ENCODE assay signal across 10 cellular contexts in the genomic region with DNA sequence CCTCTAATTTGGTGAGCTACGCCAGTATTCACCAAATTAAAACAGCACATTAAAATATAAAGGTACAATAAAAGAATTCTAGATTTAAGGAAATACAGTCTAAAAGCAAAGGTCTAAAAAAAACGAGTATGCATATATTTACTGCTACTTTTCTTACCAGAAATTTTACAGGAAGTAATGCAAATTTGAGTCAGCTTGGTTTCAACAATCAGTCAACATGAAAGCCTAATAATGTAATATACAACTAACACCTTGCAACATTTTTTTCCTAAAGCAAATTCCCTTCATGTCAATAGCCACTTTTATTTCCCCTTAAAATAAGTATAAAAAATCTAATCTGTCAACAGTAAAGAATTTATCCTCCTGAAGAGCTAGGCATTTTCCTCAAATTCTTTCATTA. TPM values are rescaled to one million over a fixed set of nuclear protein-coding genes. Genes with fewer than 3 reads are reported as not detected.
DNase-seq lines count a peak whose midpoint lies in the region; ATAC-seq lines count a peak whose summit lies in the region.
"Had no signal": no experiment of that assay in that cellular context is flagged by ENCODE, and none has a peak within 500 bp of the region (broad histone marks: within the 10 kb centered on the region; RNA-seq: fewer than 3 reads in every experiment).

No MANE protein-coding gene starts in this region.

- no peak overlapping the region for H3K18ac ChIP-seq in mesendoderm (ENCODE audit: low read length)

- peaks cover 68% of the 10 kb centered on the region for H3K79me2 ChIP-seq in mesendoderm (ENCODE audit: control insufficient read depth, insufficient read depth, low read length)

- no peak overlapping the region for H3K4ac ChIP-seq in mesendoderm (ENCODE audit: low read depth, low read length)

- no peak for ATAC-seq in activated naive CD8-positive, alpha-beta T cell treated with anti-CD3 and anti-CD28 coated beads, Interleukin-2, amount 10 ng/mL, durations not matched to agents 7 days and 5 days (ENCODE audit: low read depth)
- ATAC-seq in HG03045 (IDR thresholded peaks at IDR 0.05; ENCODE audit: unreplicated experiment), result no peak

- no peak overlapping the region for H2AK5ac ChIP-seq in mesendoderm (ENCODE audit: low read length)

- H3K4me3 Mint-ChIP-seq in CD8-positive, alpha-beta memory T cell, result peak overlapping the region; percentile 67 to 93 (median 78)
- H3K4me3 Mint-ChIP-seq in activated naive CD8-positive, alpha-beta T cell treated with anti-CD3 and anti-CD28 coated beads, Interleukin-2, amount 10 ng/mL, durations not matched to agents 7 days and 5 days, result peak overlapping the region; percentile 74

- CTCF ChIA-PET in CD8-positive, alpha-beta memory T cell (lab: Charles Lee), result interaction anchor here (0.8 to 3.2 kb wide), 6 partner anchors 9 to 45 kb away, joined by 3 to 19 read pairs (median 13); a partner anchor contains a TSS

- WGBS in mesendoderm (ENCODE audit: extremely low coverage, insufficient coverage, low lambda C conversion rate), result no CpG with 5 or more reads among the region's 2 CpGs

- H3K36me3 ChIP-seq in CD8-positive, alpha-beta memory T cell (ENCODE audit: insufficient read depth, low read length), result no peaks in the 10 kb centered on the region
- H3K36me3 ChIP-seq in KOPT-K1 (ENCODE audit: insufficient read depth, low read length) (peaks cover 65% of the 10 kb centered on the region), skeletal muscle tissue (ENCODE audit: control insufficient read depth in 3 of 3, insufficient read depth in 3 of 3, low read length in 3 of 3) (no peaks in the 10 kb centered on the region), mesendoderm (ENCODE audit: control insufficient read depth, insufficient read depth, low read length) (no peaks in the 10 kb centered on the region)
- H3K36me3 ChIP-seq: suprapubic skin had no signal

- POLR2A ChIA-PET in CD8-positive, alpha-beta memory T cell (lab: Charles Lee), result interaction anchor here (0.8 to 1.8 kb wide), 5 partner anchors 9 to 36 kb away, joined by 4 to 12 read pairs (median 8); no protein-coding TSS in a partner anchor
- POLR2A ChIA-PET in activated naive CD8-positive, alpha-beta T cell treated with anti-CD3 and anti-CD28 coated beads, Interleukin-2, amount 10 ng/mL, durations not matched to agents 7 days and 5 days (lab: Charles Lee), result interaction anchor here (0.7 to 3.9 kb wide), 10 partner anchors 9 to 100 kb away, joined by 3 to 41 read pairs (median 6); a partner anchor contains a TSS

- H3K4me3 ChIP-seq in CD8-positive, alpha-beta memory T cell (ENCODE audit: low read length), result peak overlapping the region; percentile 37
- no peak overlapping the region for H3K4me3 ChIP-seq in skeletal muscle tissue (ENCODE audit: low read length in 3 of 3)
- H3K4me3 ChIP-seq in mesendoderm (ENCODE audit: low read length), result no peak overlapping the region
- H3K4me3 ChIP-seq: suprapubic skin had no signal

- no peak overlapping the region for H4K5ac ChIP-seq in mesendoderm (ENCODE audit: low read length)

- no peaks in the 10 kb centered on the region for H3K9me3 ChIP-seq in CD8-positive, alpha-beta memory T cell (ENCODE audit: low read length)
- H3K9me3 ChIP-seq in KOPT-K1 (ENCODE audit: insufficient read depth, low read length, poor library complexity, severe bottlenecking) (no peaks in the 10 kb centered on the region), skeletal muscle tissue (ENCODE audit: control insufficient read depth in 3 of 3, low read length in 3 of 3) (no peaks in the 10 kb centered on the region)
- H3K9me3 ChIP-seq: suprapubic skin had no signal

- H2BK120ac ChIP-seq in mesendoderm (ENCODE audit: low read depth, low read length), result no peak overlapping the region

- peaks cover 0 to 15% (median 2%) of the 10 kb centered on the region in 3 donors for H3K36me3 Mint-ChIP-seq in CD8-positive, alpha-beta memory T cell
- peaks cover 35% of the 10 kb centered on the region for H3K36me3 Mint-ChIP-seq in activated naive CD8-positive, alpha-beta T cell treated with anti-CD3 and anti-CD28 coated beads, Interleukin-2, amount 10 ng/mL, durations not matched to agents 7 days and 5 days

- H2BK15ac ChIP-seq in mesendoderm (replicated peaks; ENCODE audit: low read depth), result no peak overlapping the region

- H3K27ac Mint-ChIP-seq in CD8-positive, alpha-beta memory T cell, result peak overlapping the region; percentile 81 to 97 (median 88)
- H3K27ac Mint-ChIP-seq in activated naive CD8-positive, alpha-beta T cell treated with anti-CD3 and anti-CD28 coated beads, Interleukin-2, amount 10 ng/mL, durations not matched to agents 7 days and 5 days, result peak overlapping the region; percentile 86

- H3K9ac ChIP-seq in skeletal muscle tissue (ENCODE audit: low read depth in 1 of 3, low read length in 3 of 3) (peak overlapping the region in 1 of 3 donors; percentile 12), mesendoderm (ENCODE audit: low read length) (no peak overlapping the region)

- H3K56ac ChIP-seq in mesendoderm (ENCODE audit: low read length), result no peak overlapping the region

- H3K27me3 ChIP-seq in CD8-positive, alpha-beta memory T cell (ENCODE audit: insufficient read depth, low read length, poor library complexity, severe bottlenecking), result no peaks in the 10 kb centered on the region
- H3K27me3 ChIP-seq in skeletal muscle tissue (ENCODE audit: control insufficient read depth in 3 of 3, insufficient read depth in 3 of 3, low read length in 3 of 3) (no peaks in the 10 kb centered on the region), mesendoderm (ENCODE audit: insufficient read depth, low read length, poor library complexity) (no peaks in the 10 kb centered on the region)
- H3K27me3 ChIP-seq: suprapubic skin had no signal

- no peak overlapping the region for H2BK5ac ChIP-seq in mesendoderm (ENCODE audit: low read length)

- no peaks in the 10 kb centered on the region for H3K27me3 Mint-ChIP-seq in CD8-positive, alpha-beta memory T cell
- no peaks in the 10 kb centered on the region for H3K27me3 Mint-ChIP-seq in activated naive CD8-positive, alpha-beta T cell treated with anti-CD3 and anti-CD28 coated beads, Interleukin-2, amount 10 ng/mL, durations not matched to agents 7 days and 5 days

- peak overlapping the region; percentile 56 for H3K27ac ChIP-seq in CD8-positive, alpha-beta memory T cell (ENCODE audit: low read depth, low read length)
- H3K27ac ChIP-seq in KOPT-K1 (ENCODE audit: low read depth, low read length, poor library complexity, severe bottlenecking) (peak overlapping the region; percentile 99), skeletal muscle tissue (ENCODE audit: low read depth, low read length) (peak overlapping the region; percentile 1), mesendoderm (ENCODE audit: low read depth, low read length) (no peak overlapping the region)
- H3K27ac ChIP-seq: suprapubic skin had no signal

- no peak overlapping the region for H3K23ac ChIP-seq in mesendoderm (ENCODE audit: low read length)

- H3K4me2 ChIP-seq in mesendoderm (ENCODE audit: low read length), result no peak overlapping the region

- no peaks in the 10 kb centered on the region for H3K9me3 Mint-ChIP-seq in CD8-positive, alpha-beta memory T cell
- H3K9me3 Mint-ChIP-seq in activated naive CD8-positive, alpha-beta T cell treated with anti-CD3 and anti-CD28 coated beads, Interleukin-2, amount 10 ng/mL, durations not matched to agents 7 days and 5 days, result no peaks in the 10 kb centered on the region

- H3K79me1 ChIP-seq in mesendoderm (ENCODE audit: low read length), result peaks cover 5% of the 10 kb centered on the region

- no peak for DNase-seq in CD8-positive, alpha-beta memory T cell
- no peak for DNase-seq in activated naive CD8-positive, alpha-beta T cell treated with anti-CD3 and anti-CD28 coated beads, Interleukin-2, amount 10 ng/mL, durations not matched to agents 7 days and 5 days
- no peak for DNase-seq in mesendoderm
- DNase-seq in NOMO-1 treated with dmso at 0.1 percent for 144 hours (lab: John Stamatoyannopoulos, UW; ENCODE audit: unreplicated experiment), result no peak
- DNase-seq: NCI-H1092, NCI-H446 treated with DMSO at 0.1 percent for 48 hours had no signal

- peaks cover 78 to 94% (median 91%) of the 10 kb centered on the region in 3 donors for H3K4me1 Mint-ChIP-seq in CD8-positive, alpha-beta memory T cell
- H3K4me1 Mint-ChIP-seq in activated naive CD8-positive, alpha-beta T cell treated with anti-CD3 and anti-CD28 coated beads, Interleukin-2, amount 10 ng/mL, durations not matched to agents 7 days and 5 days, result peaks cover 71% of the 10 kb centered on the region

- H4K8ac ChIP-seq in mesendoderm (ENCODE audit: low read depth, low read length), result no peak overlapping the region

- H3K4me1 ChIP-seq in CD8-positive, alpha-beta memory T cell (ENCODE audit: insufficient read depth, low read length), result peaks cover 92% of the 10 kb centered on the region
- peaks cover 26 to 38% (median 33%) of the 10 kb centered on the region in 3 donors for H3K4me1 ChIP-seq in skeletal muscle tissue (ENCODE audit: control insufficient read depth in 3 of 3, insufficient read depth in 3 of 3, low read length in 3 of 3)
- peaks cover 13% of the 10 kb centered on the region for H3K4me1 ChIP-seq in mesendoderm (ENCODE audit: control insufficient read depth, low read depth, low read length)

RNA-seq across cellular contexts. Expression of a gene that starts 11.9 kb away (rescaled TPM):
- total RNA-seq in CD8-positive, alpha-beta memory T cell, result 100 to 1,000 TPM; 339 to 368 TPM
- polyA plus RNA-seq in CD8-positive, alpha-beta memory T cell, result 598 TPM
- 100 to 1,000 TPM; 356 to 363 TPM for total RNA-seq in activated naive CD8-positive, alpha-beta T cell treated with anti-CD3 and anti-CD28 coated beads, Interleukin-2, amount 10 ng/mL, durations not matched to agents 7 days and 5 days
- total RNA-seq in skeletal muscle tissue, result 457 TPM
- polyA plus RNA-seq in mesendoderm (2013, experiment 1 of 2), result 416 TPM
- 418 TPM for polyA plus RNA-seq in mesendoderm (2013, experiment 2 of 2)
